In genomic region chrX:96684339-96685204, GRCh38 we compare ENCODE assay signal across 8 cellular contexts. TPM values are rescaled to one million over a fixed set of nuclear protein-coding genes. Genes with fewer than 3 reads are reported as not detected.
DNase-seq lines count a peak whose midpoint lies in the region; ATAC-seq and TF ChIP-seq lines count a peak whose summit lies in the region.

TSS of gene DIAPH2 (plus strand) at chrX:96684842.

- WGBS in body of pancreas, 2 donors = 0% methylated on average over 3 to 29 of the region's 57 CpGs
- no CpG with 5 or more reads among the region's 57 CpGs for WGBS in iPS DF 6.9 (ENCODE audit: insufficient coverage, insufficient read length)

- intact Hi-C loops in body of pancreas (cut with DNase I) = no loop called here

- H3K27ac Mint-ChIP-seq in T-helper 2 cell treated with Interferon-gamma antibody and Interleukin-4, amounts not matched to agents 5 μg/mL and 100 μg/mL, for 36 hours = peak within 1 kb of the TSS; percentile 97

- peak within 1 kb of the TSS; percentile 44 to 67 for H3K4me3 ChIP-seq in body of pancreas
- peak within 1 kb of the TSS; percentile 73; the same call in 1 of the 2 replicates for H3K4me3 ChIP-seq in iPS DF 6.9 (ENCODE audit: low read length)
- peak within 1 kb of the TSS; percentile 69 for H3K4me3 ChIP-seq in skeletal muscle cell (ENCODE audit: low read depth, low read length)

- DNase-seq in GDM1 (lab: John Stamatoyannopoulos, UW) = peak; percentile 60
- peak; percentile 73 for DNase-seq in T-helper 2 cell treated with Interferon-gamma antibody and Interleukin-4, amounts not matched to agents 5 μg/mL and 100 μg/mL, for 36 hours (ENCODE audit: low spot score)
- peak; percentile 80 to 87 (median 84) for DNase-seq in body of pancreas
- peak; percentile 25 for DNase-seq in iPS DF 6.9 (ENCODE audit: low read depth, low spot score)
- DNase-seq in skeletal muscle cell (ENCODE audit: low read depth) = peak; percentile 49
- no peak for DNase-seq in NCI-H69 (lab: John Stamatoyannopoulos, UW)

- no peaks in the 10 kb centered on the region for H3K27me3 ChIP-seq in body of pancreas
- no peaks in the 10 kb centered on the region for H3K27me3 ChIP-seq in iPS DF 6.9 (ENCODE audit: control insufficient read depth, insufficient read depth, low read length)

- TF ChIP-seq CTCF in body of pancreas (IDR thresholded peaks at IDR 0.05) = peak in 4 of 7 experiments; percentile 32 to 45 (median 42)

- H3K27ac ChIP-seq in KOPT-K1 (ENCODE audit: low read depth, low read length, poor library complexity, severe bottlenecking) (peak within 1 kb of the TSS; percentile 80), body of pancreas (peak within 1 kb of the TSS; percentile 4 to 75 (median 62)), iPS DF 6.9 (ENCODE audit: low read length) (no peak within 1 kb of the TSS)

- ATAC-seq in GM21825 (IDR thresholded peaks at IDR 0.05; ENCODE audit: unreplicated experiment) (peak; percentile 76), body of pancreas (peak; percentile 94)

- H3K4me3 Mint-ChIP-seq in T-helper 2 cell treated with Interferon-gamma antibody and Interleukin-4, amounts not matched to agents 5 μg/mL and 100 μg/mL, for 36 hours = peak within 1 kb of the TSS; percentile 96

- no peaks in the 10 kb centered on the region for H3K9me3 ChIP-seq in KOPT-K1 (ENCODE audit: insufficient read depth, low read length, poor library complexity, severe bottlenecking)
- no peaks in the 10 kb centered on the region for H3K9me3 ChIP-seq in body of pancreas
- no peaks in the 10 kb centered on the region for H3K9me3 ChIP-seq in iPS DF 6.9 (ENCODE audit: control insufficient read depth, insufficient read depth, low read length)

- peaks cover 19% of the 10 kb centered on the region for H3K4me1 Mint-ChIP-seq in T-helper 2 cell treated with Interferon-gamma antibody and Interleukin-4, amounts not matched to agents 5 μg/mL and 100 μg/mL, for 36 hours (ENCODE audit: low read depth)

- H3K36me3 Mint-ChIP-seq in T-helper 2 cell treated with Interferon-gamma antibody and Interleukin-4, amounts not matched to agents 5 μg/mL and 100 μg/mL, for 36 hours (ENCODE audit: low read depth) = peaks cover 2% of the 10 kb centered on the region

- H3K9me3 Mint-ChIP-seq in T-helper 2 cell treated with Interferon-gamma antibody and Interleukin-4, amounts not matched to agents 5 μg/mL and 100 μg/mL, for 36 hours = no peaks in the 10 kb centered on the region

- H3K36me3 ChIP-seq in KOPT-K1 (ENCODE audit: insufficient read depth, low read length) = no peaks in the 10 kb centered on the region
- no peaks in the 10 kb centered on the region for H3K36me3 ChIP-seq in body of pancreas (replicated peaks in 1 of 2; ENCODE audit: insufficient read depth in 1 of 2, low read depth in 2 of 2)
- no peaks in the 10 kb centered on the region for H3K36me3 ChIP-seq in iPS DF 6.9 (ENCODE audit: control insufficient read depth, insufficient read depth, low read length)

- no peaks in the 10 kb centered on the region for H3K27me3 Mint-ChIP-seq in T-helper 2 cell treated with Interferon-gamma antibody and Interleukin-4, amounts not matched to agents 5 μg/mL and 100 μg/mL, for 36 hours (ENCODE audit: low read depth)

- peak; percentile 34 to 62 (median 56) for TF ChIP-seq POLR2A in body of pancreas (IDR thresholded peaks at IDR 0.05)

- H3K4me1 ChIP-seq in body of pancreas = peaks cover 2% of the 10 kb centered on the region
- H3K4me1 ChIP-seq in iPS DF 6.9 (ENCODE audit: control insufficient read depth, insufficient read depth, low read length) = no peaks in the 10 kb centered on the region; the same call in 1 of the 2 replicates

RNA-seq across cellular contexts. Expression of gene DIAPH2, which starts in this region (rescaled TPM):
- 10 to 100 TPM; 15.2 to 23.3 TPM for total RNA-seq in body of pancreas
